Comparison of ENCODE assay signal across 24 cellular contexts in the genomic region with DNA sequence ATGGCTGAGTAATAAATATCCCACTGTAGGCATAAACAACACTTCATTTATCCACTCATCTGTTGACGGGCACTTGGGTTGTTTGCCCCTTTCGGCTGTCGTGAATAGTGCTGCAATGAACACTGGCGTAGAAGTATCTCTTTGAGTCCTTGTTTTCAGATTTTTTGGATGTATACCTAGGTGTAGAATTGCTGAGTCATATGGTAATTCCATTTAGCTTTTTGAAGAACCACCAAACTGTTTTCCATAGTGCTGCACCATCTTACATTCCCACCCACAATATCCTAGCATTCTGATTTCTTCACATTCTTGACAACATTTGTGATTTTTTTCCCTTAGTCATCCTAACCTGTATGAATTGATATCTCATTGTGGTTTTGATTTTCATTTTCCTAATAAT.
A peak's percentile ranks its signal among the peaks of the same experiment; 100 is the strongest.
DNase-seq lines count a peak whose midpoint lies in the region; ATAC-seq, FAIRE-seq and TF ChIP-seq lines count a peak whose summit lies in the region.
"Had no signal": no experiment of that assay in that cellular context is flagged by ENCODE, and none has a peak within 500 bp of the region (broad histone marks: within the 10 kb centered on the region; RNA-seq: fewer than 3 reads in every experiment).

No MANE protein-coding gene starts in this region.

- DNase-seq in HepG2 (ENCODE audit: low spot score) (no peak), right lobe of liver (no peak), K562 (ENCODE audit: extremely low read depth in 1 of 4, low spot score in 3 of 4) (no peak), mesenchymal stem cell (peak; percentile 36), mammary epithelial cell (no peak), OCI-LY7 (ENCODE audit: low spot score) (no peak)
- DNase-seq: ACHN; BE2C; C1 segment of cervical spinal cord; CD4-positive, alpha-beta memory T cell; CD4-positive, CD25-positive, alpha-beta regulatory T cell; CD8-positive, alpha-beta memory T cell; COR-L47; DMS 273 treated with DMSO at 0.1 percent for 48 hours; DMS153; DMS53; DMS79; DND-41; EL; GDM1 had no signal

- H2BK5ac ChIP-seq in mesenchymal stem cell (ENCODE audit: low read depth, low read length, poor library complexity, severe bottlenecking) = no peak overlapping the region

- FAIRE-seq in HepG2 (lab: Jason Lieb, UNC) = no peak
- FAIRE-seq in K562 (lab: Jason Lieb, UNC) = no peak
- FAIRE-seq: GM12891, GM19239 had no signal

- H2BK12ac ChIP-seq in mesenchymal stem cell (ENCODE audit: low read length in 2 of 2) = no peak overlapping the region

- in situ Hi-C loops in HepG2 (cut with HindIII; ENCODE audit: extremely low pct_ligation_motif_present, low pct_unique_long_range_greater_than_20kb) (no loop called here), K562 (cut with MboI) (no loop called here), mammary epithelial cell (cut with MboI; ENCODE audit: low sequenced_read_pairs in 2 of 2) (no loop called here)

- no peak overlapping the region for H3K9ac ChIP-seq in HepG2 (ENCODE audit: insufficient read depth, low read depth, low read length)
- no peak overlapping the region for H3K9ac ChIP-seq in K562 (ENCODE audit: insufficient read depth in 1 of 2, low read depth in 2 of 2, low read length in 2 of 2)
- no peak overlapping the region for H3K9ac ChIP-seq in mesenchymal stem cell (ENCODE audit: low read length)
- no peak overlapping the region for H3K9ac ChIP-seq in mammary epithelial cell (ENCODE audit: insufficient read depth, low read length)
- H3K9ac ChIP-seq: BLaER1 had no signal

- TF ChIP-seq RAD21 in HepG2 (CRISPR knock-in tag; IDR thresholded peaks at IDR 0.05) (no peak), K562 (CRISPR knock-in tag; conservative IDR thresholded peaks at IDR 0.05 in 1 of 2, IDR thresholded peaks at IDR 0.05 in 1 of 2) (no peak)

- no TSS peak for BruUV-seq in HepG2 (replicated peaks; lab: Mats Ljungman, UMichigan)
- BruUV-seq in K562 (replicated peaks; lab: Mats Ljungman, UMichigan) = no TSS peak
- BruUV-seq in mammary epithelial cell (replicated peaks; lab: Mats Ljungman, UMichigan) = no TSS peak
- no TSS peak for BruUV-seq in OCI-LY7 (replicated peaks; lab: Mats Ljungman, UMichigan)

- dilution Hi-C loops in mammary epithelial cell (cut with HindIII; ENCODE audit: low sequenced_read_pairs) = no loop called here

- H3K9me2 ChIP-seq in OCI-LY7 (ENCODE audit: insufficient read depth, low read length) = no peaks in the 10 kb centered on the region

- intact Hi-C loops in HepG2 (cut with micrococcal nuclease; ENCODE audit: unreplicated experiment) = no loop called here
- intact Hi-C loops in right lobe of liver (cut with DNase I) = no loop called here
- intact Hi-C loops in K562 (cut with micrococcal nuclease) = no loop called here
- intact Hi-C loops in mammary epithelial cell (cut with micrococcal nuclease) = no loop called here
- intact Hi-C loops in OCI-LY7 (cut with micrococcal nuclease; ENCODE audit: unreplicated experiment) = no loop called here

- H3K27me3 ChIP-seq in HepG2 (ENCODE audit: control insufficient read depth in 1 of 2, insufficient read depth in 2 of 2, low read length in 2 of 2) (peaks cover 0 to 6% of the 10 kb centered on the region in 2 experiments; a peak in 1 of 5 replicates), right lobe of liver (peaks cover 0 to 4% of the 10 kb centered on the region in 2 donors), K562 (ENCODE audit: control insufficient read depth in 2 of 2, insufficient read depth in 2 of 2, low read length in 2 of 2) (no peaks in the 10 kb centered on the region), mesenchymal stem cell (ENCODE audit: control insufficient read depth in 1 of 2, insufficient read depth in 1 of 2, low read length in 2 of 2) (peaks cover 0 to 28% of the 10 kb centered on the region in 2 experiments), mammary epithelial cell (ENCODE audit: insufficient read depth, low read length) (peaks cover 2% of the 10 kb centered on the region)
- H3K27me3 ChIP-seq: BE2C, BLaER1 had no signal

- H3K14ac ChIP-seq in mesenchymal stem cell (ENCODE audit: low read length in 2 of 2) = no peak overlapping the region

- no peak overlapping the region for H4K91ac ChIP-seq in mesenchymal stem cell (ENCODE audit: low read length)

- TF ChIP-seq EP300 in HepG2 (IDR thresholded peaks at IDR 0.05; ENCODE audit: low read depth in 2 of 2, low read length in 2 of 2) = no peak
- no peak for TF ChIP-seq EP300 in HepG2 (CRISPR knock-in tag; IDR thresholded peaks at IDR 0.05; ENCODE audit: borderline replicate concordance)
- no peak for TF ChIP-seq EP300 in K562 (IDR thresholded peaks at IDR 0.05; ENCODE audit: low read length)

- H3K36me3 ChIP-seq in HepG2 (replicated peaks in 1 of 2; ENCODE audit: control insufficient read depth in 1 of 2, insufficient read depth in 2 of 2, low read length in 2 of 2) = no peaks in the 10 kb centered on the region
- H3K36me3 ChIP-seq in right lobe of liver = no peaks in the 10 kb centered on the region
- H3K36me3 ChIP-seq in K562 (ENCODE audit: control insufficient read depth, insufficient read depth, low read length) = no peaks in the 10 kb centered on the region
- no peaks in the 10 kb centered on the region for H3K36me3 ChIP-seq in mesenchymal stem cell (ENCODE audit: control insufficient read depth in 1 of 2, insufficient read depth in 2 of 2, low read depth in 1 of 2, low read length in 2 of 2)
- no peaks in the 10 kb centered on the region for H3K36me3 ChIP-seq in mammary epithelial cell (ENCODE audit: insufficient read depth, low read length)
- H3K36me3 ChIP-seq in OCI-LY7 (ENCODE audit: insufficient read depth, low read length) = no peaks in the 10 kb centered on the region
- H3K36me3 ChIP-seq: BE2C, BLaER1 had no signal

- no peaks in the 10 kb centered on the region for H4K20me1 ChIP-seq in HepG2 (ENCODE audit: insufficient read depth, low read length)
- H4K20me1 ChIP-seq in K562 (replicated peaks; ENCODE audit: control insufficient read depth, insufficient read depth, low read length) = no peaks in the 10 kb centered on the region
- no peaks in the 10 kb centered on the region for H4K20me1 ChIP-seq in mammary epithelial cell (ENCODE audit: insufficient read depth, low read length)
- no peaks in the 10 kb centered on the region for H4K20me1 ChIP-seq in OCI-LY7 (ENCODE audit: insufficient read depth, low read length)
- H4K20me1 ChIP-seq: BLaER1 had no signal

- CTCF ChIA-PET in HepG2 (lab: Yijun Ruan, JAX; ENCODE audit: low intra/inter-chr PET ratio, low total read pairs) = no interaction called here
- CTCF ChIA-PET in K562 (lab: Yijun Ruan, JAX; ENCODE audit: low intra/inter-chr PET ratio) = no interaction called here
- CTCF ChIA-PET in mammary epithelial cell (lab: Charles Lee; ENCODE audit: low non-redundant PET) = no interaction called here
- CTCF ChIA-PET in OCI-LY7 (lab: Charles Lee; ENCODE audit: unreplicated experiment) = no interaction called here

- no peak overlapping the region for H4K8ac ChIP-seq in mesenchymal stem cell (ENCODE audit: low read length)

- H3K18ac ChIP-seq in mesenchymal stem cell (ENCODE audit: low read depth in 1 of 2, low read length in 2 of 2) = no peak overlapping the region

- H3K23ac ChIP-seq in mesenchymal stem cell (ENCODE audit: low read length in 2 of 2) = no peak overlapping the region

- H3K4me1 ChIP-seq in HepG2 (ENCODE audit: insufficient read depth, low read length) (no peaks in the 10 kb centered on the region), right lobe of liver (no peaks in the 10 kb centered on the region), K562 (replicated peaks in 1 of 2; ENCODE audit: control insufficient read depth in 2 of 2, insufficient read depth in 2 of 2, low read length in 2 of 2) (no peaks in the 10 kb centered on the region), mesenchymal stem cell (ENCODE audit: control insufficient read depth, insufficient read depth, low read depth, low read length) (no peaks in the 10 kb centered on the region), mammary epithelial cell (ENCODE audit: insufficient read depth, low read length) (no peaks in the 10 kb centered on the region), OCI-LY7 (ENCODE audit: insufficient read depth, low read length, poor library complexity, severe bottlenecking) (no peaks in the 10 kb centered on the region)
- H3K4me1 ChIP-seq: BE2C, BLaER1 had no signal

- H3K9me3 ChIP-seq in HepG2 (ENCODE audit: low read length) (no peaks in the 10 kb centered on the region), right lobe of liver (no peaks in the 10 kb centered on the region), K562 (replicated peaks; ENCODE audit: control insufficient read depth, insufficient read depth, low read depth, low read length) (no peaks in the 10 kb centered on the region), mesenchymal stem cell (ENCODE audit: control insufficient read depth, low read length) (no peaks in the 10 kb centered on the region), mammary epithelial cell (replicated peaks; ENCODE audit: insufficient read depth, low read length) (no peaks in the 10 kb centered on the region), OCI-LY7 (ENCODE audit: low read length) (no peaks in the 10 kb centered on the region)
- H3K9me3 ChIP-seq: BE2C had no signal

- H2AFZ ChIP-seq in HepG2 (ENCODE audit: low read length) (no peak overlapping the region), K562 (ENCODE audit: low read depth, low read length) (no peak overlapping the region), mesenchymal stem cell (ENCODE audit: low read depth, low read length) (no peak overlapping the region), mammary epithelial cell (ENCODE audit: low read depth, low read length) (no peak overlapping the region), OCI-LY7 (ENCODE audit: low read length) (no peak overlapping the region)

- ATAC-seq in HepG2 (no peak), right lobe of liver (no peak), K562 (no peak)

- H2BK15ac ChIP-seq in mesenchymal stem cell (ENCODE audit: low read depth, poor library complexity, severe bottlenecking) = no peak overlapping the region

- no peak overlapping the region for H3K4ac ChIP-seq in mesenchymal stem cell (ENCODE audit: low read depth in 1 of 2, low read length in 2 of 2)

- H3K27ac ChIP-seq in HepG2 (ENCODE audit: extremely low read length, insufficient read depth, low read length) (no peak overlapping the region), right lobe of liver (no peak overlapping the region), K562 (ENCODE audit: extremely low read depth, low read depth, low read length) (no peak overlapping the region), mesenchymal stem cell (ENCODE audit: low read length, poor library complexity, severe bottlenecking) (no peak overlapping the region), mammary epithelial cell (ENCODE audit: insufficient read depth, low read depth, low read length) (no peak overlapping the region), OCI-LY7 (ENCODE audit: low read depth, low read length, poor library complexity, severe bottlenecking) (no peak overlapping the region)
- H3K27ac ChIP-seq: 22Rv1, BLaER1 had no signal

- no peak overlapping the region for H2AK5ac ChIP-seq in mesenchymal stem cell (ENCODE audit: low read length, severe bottlenecking)

- H3K4me3 ChIP-seq in HepG2 (replicated peaks in 1 of 3; ENCODE audit: insufficient read depth in 1 of 3, low read depth in 2 of 3, low read length in 3 of 3) = no peak overlapping the region
- H3K4me3 ChIP-seq in right lobe of liver = no peak overlapping the region
- H3K4me3 ChIP-seq in K562 = no peak overlapping the region
- H3K4me3 ChIP-seq in mesenchymal stem cell (ENCODE audit: insufficient read depth in 1 of 2, low read depth in 1 of 2, low read length in 2 of 2) = no peak overlapping the region
- no peak overlapping the region for H3K4me3 ChIP-seq in mammary epithelial cell (replicated peaks in 1 of 3; ENCODE audit: insufficient read depth in 1 of 3, low read depth in 2 of 3, low read length in 3 of 3)
- H3K4me3 ChIP-seq in OCI-LY7 (ENCODE audit: low read depth, low read length, poor library complexity, severe bottlenecking) = no peak overlapping the region
- H3K4me3 ChIP-seq: BLaER1 had no signal

- no peaks in the 10 kb centered on the region for H3K79me1 ChIP-seq in mesenchymal stem cell (replicated peaks; ENCODE audit: low read length, poor library complexity, severe bottlenecking)

- H3K4me2 ChIP-seq in HepG2 (ENCODE audit: low read depth, low read length) = no peak overlapping the region
- H3K4me2 ChIP-seq in K562 (ENCODE audit: insufficient read depth, low read length) = no peak overlapping the region
- H3K4me2 ChIP-seq in mesenchymal stem cell (ENCODE audit: low read length, poor library complexity, severe bottlenecking) = no peak overlapping the region
- H3K4me2 ChIP-seq in mammary epithelial cell (ENCODE audit: insufficient read depth, low read depth, low read length) = no peak overlapping the region
- no peak overlapping the region for H3K4me2 ChIP-seq in OCI-LY7 (ENCODE audit: low read length)
- H3K4me2 ChIP-seq: BLaER1 had no signal

- H2BK120ac ChIP-seq in mesenchymal stem cell (ENCODE audit: low read depth, low read length) = no peak overlapping the region

- TF ChIP-seq CTCF in HepG2 (CRISPR knock-in tag; IDR thresholded peaks at IDR 0.05) (no peak), right lobe of liver (IDR thresholded peaks at IDR 0.05) (no peak), K562 (IDR thresholded peaks at IDR 0.05 in 2 of 3, conservative IDR thresholded peaks at IDR 0.05 in 1 of 3; ENCODE audit: insufficient read depth in 2 of 3, low read depth in 1 of 3, low read length in 3 of 3) (no peak), mammary epithelial cell (conservative IDR thresholded peaks at IDR 0.05 in 1 of 2, IDR thresholded peaks at IDR 0.05 in 1 of 2; ENCODE audit: extremely low read depth in 1 of 2, insufficient read depth in 1 of 2, low read depth in 1 of 2, low read length in 2 of 2) (no peak), OCI-LY7 (conservative IDR thresholded peaks at IDR 0.05; ENCODE audit: low read length) (no peak)

- 34% methylated on average over 4 of the region's 4 CpGs for WGBS in HepG2 (ENCODE audit: low lambda C conversion rate)
- 36% methylated on average over 4 of the region's 4 CpGs for WGBS in right lobe of liver (ENCODE audit: insufficient coverage, low coverage, low lambda C conversion rate, missing lambda C conversion rate)
- 0% methylated on average over 3 of the region's 4 CpGs for WGBS in K562 (ENCODE audit: insufficient coverage, low coverage, missing lambda C conversion rate)
- WGBS in mesenchymal stem cell = no CpG with 5 or more reads among the region's 4 CpGs
- 66% methylated on average over 4 of the region's 4 CpGs for WGBS in mammary epithelial cell (ENCODE audit: low coverage, missing lambda C conversion rate)

- no peak for TF ChIP-seq POLR2A in HepG2 (IDR thresholded peaks at IDR 0.05; ENCODE audit: insufficient read depth in 1 of 2, low read depth in 2 of 2, low read length in 2 of 2)
- no peak for TF ChIP-seq POLR2A in right lobe of liver (IDR thresholded peaks at IDR 0.05)
- no peak for TF ChIP-seq POLR2A in K562 (conservative IDR thresholded peaks at IDR 0.05)

- POLR2A ChIA-PET in HepG2 (lab: Yijun Ruan, JAX) (no interaction called here), K562 (lab: Yijun Ruan, JAX) (no interaction called here), OCI-LY7 (lab: Charles Lee) (no interaction called here)

- H3K79me2 ChIP-seq in HepG2 (ENCODE audit: insufficient read depth, low read length) (no peaks in the 10 kb centered on the region), K562 (ENCODE audit: control insufficient read depth, insufficient read depth, low read length) (no peaks in the 10 kb centered on the region), mammary epithelial cell (ENCODE audit: insufficient read depth, low read length) (no peaks in the 10 kb centered on the region), OCI-LY7 (ENCODE audit: insufficient read depth, low read depth, low read length) (no peaks in the 10 kb centered on the region)

- H3K9me1 ChIP-seq in K562 (ENCODE audit: control insufficient read depth, insufficient read depth, low read length) = no peaks in the 10 kb centered on the region
